Comparison of ENCODE assay signal across 13 cellular contexts in the genomic region with DNA sequence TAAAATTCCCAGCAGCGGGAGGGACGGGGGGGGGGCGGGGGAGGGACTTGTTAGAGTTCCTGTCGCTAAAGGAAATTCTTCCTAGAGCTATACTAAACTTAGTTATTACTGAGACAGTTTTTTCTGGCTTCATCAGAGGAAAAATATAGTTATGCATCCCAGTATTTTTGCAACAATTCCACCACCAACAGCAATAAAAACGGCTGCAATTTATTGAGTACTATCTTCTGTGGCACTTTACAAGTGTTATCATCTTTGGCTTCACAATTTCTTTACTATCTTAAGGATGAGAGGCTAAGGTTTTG. TPM values are rescaled to one million over a fixed set of nuclear protein-coding genes. Genes with fewer than 3 reads are reported as not detected.
A peak's percentile ranks its signal among the peaks of the same experiment; 100 is the strongest.
DNase-seq lines count a peak whose midpoint lies in the region; ATAC-seq and TF ChIP-seq lines count a peak whose summit lies in the region.
"Had no signal": no experiment of that assay in that cellular context is flagged by ENCODE, and none has a peak within 500 bp of the region (broad histone marks: within the 10 kb centered on the region; RNA-seq: fewer than 3 reads in every experiment).

No MANE protein-coding gene starts in this region.

- TF ChIP-seq CTCF in C4-2B (conservative IDR thresholded peaks at IDR 0.05), result peak; percentile 60
- no peak for TF ChIP-seq CTCF in Caco-2 (IDR thresholded peaks at IDR 0.05; ENCODE audit: insufficient read depth in 1 of 2, low read depth in 1 of 2, low read length in 1 of 2, severe bottlenecking in 1 of 2, unreplicated experiment in 1 of 2)
- TF ChIP-seq CTCF in right lobe of liver (IDR thresholded peaks at IDR 0.05), result no peak

- H3K4me3 ChIP-seq in Caco-2 (ENCODE audit: low read depth, low read length) (no peak overlapping the region), rectal smooth muscle tissue (ENCODE audit: low read length) (no peak overlapping the region), right lobe of liver (no peak overlapping the region)
- H3K4me3 ChIP-seq: gastrocnemius medialis, pancreas, tibial nerve had no signal

- H3K27me3 Mint-ChIP-seq in Caco-2 (ENCODE audit: insufficient read depth, unreplicated experiment) (no peaks in the 10 kb centered on the region), T-helper 17 cell (peaks cover 22% of the 10 kb centered on the region)
- H3K27me3 Mint-ChIP-seq: stimulated activated memory B cell treated with anti-CD40 and anti-IgM and Interleukin-4, amounts not matched to agents 10 μg/mL and 1 μg/mL and 100 μg/mL, for 72 hours had no signal

- no peaks in the 10 kb centered on the region for H3K9me3 Mint-ChIP-seq in Caco-2 (ENCODE audit: unreplicated experiment)
- H3K9me3 Mint-ChIP-seq: stimulated activated memory B cell treated with anti-CD40 and anti-IgM and Interleukin-4, amounts not matched to agents 10 μg/mL and 1 μg/mL and 100 μg/mL, for 72 hours; T-helper 1 cell treated with Interleukin-12 subunit alpha and Interleukin-12 subunit beta and Interleukin-4 antibody, amounts not matched to agents 30 μg/mL and 1 μg/mL, for 36 hours had no signal

- no peaks in the 10 kb centered on the region for H3K36me3 Mint-ChIP-seq in Caco-2 (ENCODE audit: insufficient read depth, unreplicated experiment)
- peaks cover 2% of the 10 kb centered on the region for H3K36me3 Mint-ChIP-seq in T-helper 17 cell (ENCODE audit: low read depth)
- H3K36me3 Mint-ChIP-seq: stimulated activated memory B cell treated with anti-CD40 and anti-IgM and Interleukin-4, amounts not matched to agents 10 μg/mL and 1 μg/mL and 100 μg/mL, for 72 hours had no signal

- intact Hi-C loops in Caco-2 (cut with micrococcal nuclease; ENCODE audit: unreplicated experiment), result loop anchor here (2.0 to 5.0 kb wide), 3 partner anchors 107 to 391 kb away; no protein-coding TSS in a partner anchor
- intact Hi-C loops in right lobe of liver (cut with DNase I), result loop anchor here (10.0 kb wide), 2 partner anchors 135 to 155 kb away; a partner anchor contains a TSS

- POLR2A ChIA-PET in Caco-2 (lab: Charles Lee), result interaction anchor here (0.7 kb wide), 1 partner anchor 94 kb away, joined by 3 read pairs; no protein-coding TSS in a partner anchor

- CTCF ChIA-PET in Caco-2 (lab: Charles Lee), result interaction anchor here (0.5 to 1.7 kb wide), 17 partner anchors 8 to 393 kb away, joined by 3 to 14 read pairs (median 5); a partner anchor contains a TSS

- ATAC-seq in T-helper 17 cell (no peak), right lobe of liver (no peak), HG03139 (IDR thresholded peaks at IDR 0.05; ENCODE audit: unreplicated experiment) (no peak)

- no peak overlapping the region for H3K9ac ChIP-seq in rectal smooth muscle tissue (ENCODE audit: low read length)

- H3K4me1 Mint-ChIP-seq in Caco-2 (ENCODE audit: low read depth, unreplicated experiment) (peaks cover 4% of the 10 kb centered on the region), T-helper 17 cell (peaks cover 9% of the 10 kb centered on the region)

- peak overlapping the region; percentile 22 for H3K4me3 Mint-ChIP-seq in Caco-2 (ENCODE audit: unreplicated experiment)
- peak overlapping the region; percentile 25 for H3K4me3 Mint-ChIP-seq in T-helper 17 cell
- H3K4me3 Mint-ChIP-seq: T-helper 1 cell treated with Interleukin-12 subunit alpha and Interleukin-12 subunit beta and Interleukin-4 antibody, amounts not matched to agents 30 μg/mL and 1 μg/mL, for 36 hours had no signal

- H3K27ac Mint-ChIP-seq in Caco-2 (ENCODE audit: unreplicated experiment) (no peak overlapping the region), T-helper 17 cell (no peak overlapping the region)
- H3K27ac Mint-ChIP-seq: stimulated activated memory B cell treated with anti-CD40 and anti-IgM and Interleukin-4, amounts not matched to agents 10 μg/mL and 1 μg/mL and 100 μg/mL, for 72 hours; T-helper 1 cell treated with Interleukin-12 subunit alpha and Interleukin-12 subunit beta and Interleukin-4 antibody, amounts not matched to agents 30 μg/mL and 1 μg/mL, for 36 hours had no signal

- peaks cover 7% of the 10 kb centered on the region; the same call in 1 of the 2 replicates for H3K4me1 ChIP-seq in Caco-2
- no peaks in the 10 kb centered on the region for H3K4me1 ChIP-seq in rectal smooth muscle tissue (ENCODE audit: control insufficient read depth, insufficient read depth, low read length)
- H3K4me1 ChIP-seq in right lobe of liver, result peaks cover 0 to 4% (median 0%) of the 10 kb centered on the region in 4 donors

- H3K9me3 ChIP-seq in Caco-2 (no peaks in the 10 kb centered on the region), T-helper 17 cell (ENCODE audit: control insufficient read depth, low read length, poor library complexity, severe bottlenecking) (no peaks in the 10 kb centered on the region), right lobe of liver (no peaks in the 10 kb centered on the region)
- H3K9me3 ChIP-seq: esophagus muscularis mucosa, gastrocnemius medialis, pancreas, tibial nerve had no signal

- H3K36me3 ChIP-seq in Caco-2 (ENCODE audit: control insufficient read depth, insufficient read depth, low read length), result no peaks in the 10 kb centered on the region
- no peaks in the 10 kb centered on the region for H3K36me3 ChIP-seq in rectal smooth muscle tissue (ENCODE audit: control insufficient read depth, insufficient read depth, low read length)
- H3K36me3 ChIP-seq in right lobe of liver, result no peaks in the 10 kb centered on the region
- H3K36me3 ChIP-seq: esophagus muscularis mucosa, gastrocnemius medialis, pancreas, tibial nerve had no signal

- H3K27me3 ChIP-seq in Caco-2 (replicated peaks; ENCODE audit: control insufficient read depth, insufficient read depth, low read length) (no peaks in the 10 kb centered on the region), rectal smooth muscle tissue (ENCODE audit: control insufficient read depth, insufficient read depth, low read length) (no peaks in the 10 kb centered on the region), right lobe of liver (no peaks in the 10 kb centered on the region)
- H3K27me3 ChIP-seq: esophagus muscularis mucosa, gastrocnemius medialis, pancreas had no signal

- H3K27ac ChIP-seq in C4-2B, result no peak overlapping the region
- H3K27ac ChIP-seq in rectal smooth muscle tissue (ENCODE audit: low read depth, low read length), result peak overlapping the region; percentile 39
- H3K27ac ChIP-seq in right lobe of liver, result no peak overlapping the region

- no TSS peak for BruUV-seq in Caco-2 (replicated peaks; lab: Mats Ljungman, UMichigan)

- 0% methylated on average over 5 of the region's 5 CpGs for WGBS in right lobe of liver (ENCODE audit: insufficient coverage, low coverage, low lambda C conversion rate, missing lambda C conversion rate)

- no peak for TF ChIP-seq POLR2A in right lobe of liver (IDR thresholded peaks at IDR 0.05)

- DNase-seq in Caco-2, result no peak
- no peak for DNase-seq in T-helper 17 cell
- DNase-seq in NCI-H1092 treated with DMSO at 0.1 percent for 48 hours (lab: John Stamatoyannopoulos, UW), result no peak
- DNase-seq in right lobe of liver, result no peak

RNA-seq across cellular contexts. Expression of a gene that starts 6.9 kb away (rescaled TPM):
- total RNA-seq in Caco-2 (2022), result 22.8 and 30.0 TPM in 2 replicates
- total RNA-seq in T-helper 17 cell, result 1 to 10 TPM; 6.7 to 7.0 TPM
- total RNA-seq in right lobe of liver, result 10 to 100 TPM; 10.1 to 34.2 (median 14.8) TPM
